In the genomic region with DNA sequence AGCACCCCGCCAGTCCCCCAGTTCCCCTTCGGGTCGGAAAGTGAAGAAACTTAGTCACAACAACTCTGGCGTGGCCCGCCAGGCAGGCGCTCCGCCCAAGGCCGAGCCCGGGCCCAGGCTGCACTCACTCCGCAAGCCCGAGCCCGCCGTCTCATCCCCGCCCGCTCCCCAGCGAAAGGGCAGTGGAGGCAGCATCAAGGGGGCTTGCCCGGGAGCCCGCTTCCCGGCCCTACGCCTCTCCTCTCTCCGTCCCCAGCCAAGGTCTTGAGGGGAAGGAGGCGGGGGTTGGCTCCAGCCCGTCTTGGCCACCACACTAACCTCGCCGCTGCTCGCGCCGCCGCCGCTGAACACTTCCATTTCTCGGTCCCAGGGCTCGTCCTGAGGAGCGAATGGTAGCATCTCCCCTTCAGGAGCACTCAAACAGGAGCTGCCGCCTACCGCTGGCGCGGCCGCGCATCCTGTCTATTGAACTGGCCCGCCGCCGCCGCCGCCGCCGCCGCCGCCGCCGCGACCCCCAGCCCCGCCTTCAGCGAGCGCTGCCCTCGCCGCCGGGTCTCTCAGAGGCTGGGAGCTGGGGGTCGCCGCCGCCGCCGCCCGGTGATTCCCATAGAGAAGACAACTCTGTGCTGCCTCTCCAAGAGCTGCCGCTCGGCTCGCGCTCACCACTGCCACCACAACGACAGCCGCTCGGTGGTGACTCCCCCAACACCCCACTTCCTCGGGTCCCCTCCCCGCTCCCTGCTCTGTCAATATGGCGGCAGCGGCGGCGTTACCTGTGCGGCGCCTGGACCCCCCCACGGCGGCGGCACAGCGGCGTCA, we compare ENCODE assay signal across 9 cellular contexts. TPM values are rescaled to one million over a fixed set of nuclear protein-coding genes. Genes with fewer than 3 reads are reported as not detected.
DNase-seq lines count a peak whose midpoint lies in the region; ATAC-seq and TF ChIP-seq lines count a peak whose summit lies in the region.
"Had no signal": no experiment of that assay in that cellular context is flagged by ENCODE, and none has a peak within 500 bp of the region (broad histone marks: within the 10 kb centered on the region; RNA-seq: fewer than 3 reads in every experiment).

Gene RPS6KA6, minus strand, starts transcription at position 699 of the 819 bp plus-strand sequence. Its CDS starts 300 bp downstream, at position 399.

- no peaks in the 10 kb centered on the region for H3K9me3 ChIP-seq in MM.1S (replicated peaks; ENCODE audit: insufficient read depth, low read length)

- peak; percentile 47 for ATAC-seq in activated naive CD8-positive, alpha-beta T cell treated with anti-CD3 and anti-CD28 coated beads, Interleukin-2, amount 10 ng/mL, durations not matched to agents 7 days and 5 days (ENCODE audit: low read depth)

- no peak within 1 kb of the TSS for H3K27ac Mint-ChIP-seq in activated naive CD8-positive, alpha-beta T cell treated with anti-CD3 and anti-CD28 coated beads, Interleukin-2, amount 10 ng/mL, durations not matched to agents 7 days and 5 days
- H3K27ac Mint-ChIP-seq: natural killer cell treated with Interleukin-12 subunit alpha and Interleukin-12 subunit beta and Interleukin-15 and Interleukin-18, amount 100 ng/mL, for 72 hours had no signal

- peaks cover 1% of the 10 kb centered on the region for H3K4me1 Mint-ChIP-seq in activated naive CD8-positive, alpha-beta T cell treated with anti-CD3 and anti-CD28 coated beads, Interleukin-2, amount 10 ng/mL, durations not matched to agents 7 days and 5 days

- peak within 1 kb of the TSS; percentile 60; the same call in 1 of the 2 replicates for H3K9ac ChIP-seq in MM.1S (ENCODE audit: low read length)

- H3K27me3 ChIP-seq in MM.1S (replicated peaks; ENCODE audit: insufficient read depth, low read length) = no peaks in the 10 kb centered on the region

- H3K9me2 ChIP-seq in MM.1S (replicated peaks; ENCODE audit: insufficient read depth, low read length) = no peaks in the 10 kb centered on the region

- peaks cover 13% of the 10 kb centered on the region for H3K27me3 Mint-ChIP-seq in activated naive CD8-positive, alpha-beta T cell treated with anti-CD3 and anti-CD28 coated beads, Interleukin-2, amount 10 ng/mL, durations not matched to agents 7 days and 5 days

- peak within 1 kb of the TSS; percentile 69 for H2AFZ ChIP-seq in MM.1S (ENCODE audit: low read length)

- no peaks in the 10 kb centered on the region for H3K79me2 ChIP-seq in MM.1S (ENCODE audit: low read length)

- peaks cover 9% of the 10 kb centered on the region; the same call in 1 of the 2 replicates for H3F3A ChIP-seq in MM.1S (ENCODE audit: insufficient read depth, low read length)

- peak within 1 kb of the TSS; percentile 88 for H3K27ac ChIP-seq in C4-2B
- peak within 1 kb of the TSS; percentile 50; the same call in 1 of the 2 replicates for H3K27ac ChIP-seq in MM.1S (ENCODE audit: low read length)

- in situ Hi-C loops in KBM-7 (cut with MboI; ENCODE audit: low pct_unique_long_range_greater_than_20kb, low sequenced_read_pairs) = no loop called here

- no peaks in the 10 kb centered on the region for H3K4me1 ChIP-seq in MM.1S (ENCODE audit: low read length)

- H3K4me3 ChIP-seq in MM.1S (ENCODE audit: low read length) = peak within 1 kb of the TSS; percentile 70

- no peaks in the 10 kb centered on the region for H4K20me1 ChIP-seq in MM.1S (ENCODE audit: insufficient read depth, low read length)

- DNase-seq in GM19238 (ENCODE audit: insufficient read length, low spot score) = peak; percentile 8
- peak; percentile 34 for DNase-seq in MM.1S
- DNase-seq in activated naive CD8-positive, alpha-beta T cell treated with anti-CD3 and anti-CD28 coated beads, Interleukin-2, amount 10 ng/mL, durations not matched to agents 7 days and 5 days = peak; percentile 28
- peak; percentile 10 for DNase-seq in hepatic stellate cell (ENCODE audit: low spot score)
- peak; percentile 73 for DNase-seq in retina
- DNase-seq in MV-4-11 (lab: John Stamatoyannopoulos, UW) = no peak
- DNase-seq in KBM-7 = no peak

- H3K36me3 Mint-ChIP-seq in activated naive CD8-positive, alpha-beta T cell treated with anti-CD3 and anti-CD28 coated beads, Interleukin-2, amount 10 ng/mL, durations not matched to agents 7 days and 5 days = no peaks in the 10 kb centered on the region
- H3K36me3 Mint-ChIP-seq: natural killer cell treated with Interleukin-12 subunit alpha and Interleukin-12 subunit beta and Interleukin-15 and Interleukin-18, amount 100 ng/mL, for 72 hours had no signal

- POLR2A ChIA-PET in activated naive CD8-positive, alpha-beta T cell treated with anti-CD3 and anti-CD28 coated beads, Interleukin-2, amount 10 ng/mL, durations not matched to agents 7 days and 5 days (lab: Charles Lee) = no interaction called here

- peak within 1 kb of the TSS; percentile 79 for H3K4me2 ChIP-seq in MM.1S (ENCODE audit: low read depth, low read length)

- no peaks in the 10 kb centered on the region for H3K36me3 ChIP-seq in MM.1S (replicated peaks; ENCODE audit: insufficient read depth, low read length)

- TF ChIP-seq CTCF in C4-2B (conservative IDR thresholded peaks at IDR 0.05) (0 out of 2 replicates have a peak, but pooled peaks have one; percentile 3), MM.1S (IDR thresholded peaks at IDR 0.05; ENCODE audit: low read length) (no peak)

- peak within 1 kb of the TSS; percentile 71 for H3K4me3 Mint-ChIP-seq in activated naive CD8-positive, alpha-beta T cell treated with anti-CD3 and anti-CD28 coated beads, Interleukin-2, amount 10 ng/mL, durations not matched to agents 7 days and 5 days
- H3K4me3 Mint-ChIP-seq: natural killer cell treated with Interleukin-12 subunit alpha and Interleukin-12 subunit beta and Interleukin-15 and Interleukin-18, amount 100 ng/mL, for 72 hours had no signal

- peaks cover 2% of the 10 kb centered on the region for H3K9me3 Mint-ChIP-seq in activated naive CD8-positive, alpha-beta T cell treated with anti-CD3 and anti-CD28 coated beads, Interleukin-2, amount 10 ng/mL, durations not matched to agents 7 days and 5 days

RNA-seq across cellular contexts. Expression of gene RPS6KA6, which starts in this region (rescaled TPM):
- under 1 TPM in 1 of 2 experiments, not detected in 1; 0.51 TPM for total RNA-seq in activated naive CD8-positive, alpha-beta T cell treated with anti-CD3 and anti-CD28 coated beads, Interleukin-2, amount 10 ng/mL, durations not matched to agents 7 days and 5 days
- total RNA-seq: natural killer cell treated with Interleukin-12 subunit alpha and Interleukin-12 subunit beta and Interleukin-15 and Interleukin-18, amount 100 ng/mL, for 72 hours had no signal

Comparison
In these comparisons a context has a peak if more than half of its experiments do, and no peak if none do; other contexts are left out.
1. Peak in DNase-seq and ATAC-seq in activated naive CD8-positive, alpha-beta T cell treated with anti-CD3 and anti-CD28 coated beads, Interleukin-2, amount 10 ng/mL, durations not matched to agents 7 days and 5 days; RNA of the gene not detected or under 1 TPM.
2. DNase-seq: peak in GM19238 (single experiment), MM.1S (single experiment), hepatic stellate cell (single experiment) and retina (single experiment); none in MV-4-11 (single experiment) and KBM-7 (single experiment).